ENCODE assay signal across 8 cellular contexts in the genomic region with DNA sequence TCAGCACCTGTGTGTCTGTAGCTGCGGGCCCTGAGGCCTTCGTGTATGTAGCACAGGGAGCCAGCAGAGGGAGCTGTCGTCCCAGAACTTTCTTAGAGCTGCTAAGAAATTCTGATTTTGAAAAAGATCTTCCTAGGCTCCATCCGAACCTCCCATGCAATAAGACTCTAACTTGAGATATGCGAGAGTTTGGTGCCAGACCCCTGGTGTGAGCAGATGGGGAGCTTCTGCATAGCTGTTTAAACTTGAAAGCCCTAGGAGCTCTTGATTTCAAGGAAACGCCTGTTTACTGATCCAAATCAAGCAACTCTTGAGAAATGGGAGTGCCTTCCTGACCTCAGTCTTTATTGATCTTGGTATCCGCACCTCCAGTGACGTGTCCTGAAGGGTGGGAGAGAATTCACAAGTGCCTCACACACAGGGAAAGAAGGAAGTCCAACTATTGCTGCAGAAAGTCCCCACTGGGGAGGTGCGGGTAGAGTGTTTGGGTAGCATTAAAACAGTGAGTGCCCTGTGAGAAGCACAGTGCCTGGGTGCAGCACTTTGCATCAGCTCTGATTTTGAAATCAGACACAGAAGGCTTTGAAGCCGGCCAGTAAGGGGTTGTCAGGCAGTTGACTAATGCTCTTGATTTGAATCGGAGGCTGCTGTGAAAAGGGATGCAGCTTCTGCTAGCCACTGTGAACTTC.
DNase-seq lines count a peak whose midpoint lies in the region; ATAC-seq and TF ChIP-seq lines count a peak whose summit lies in the region.

No MANE protein-coding gene starts in this region.

- 11% methylated on average over 11 of the region's 11 CpGs for WGBS in hepatocyte (ENCODE audit: low lambda C conversion rate, missing lambda C conversion rate)

- peak overlapping the region; percentile 66 for H3K4me2 ChIP-seq in hepatocyte

- H3K27ac ChIP-seq in hepatocyte: peak overlapping the region; percentile 81

- H3K27me3 ChIP-seq in hepatocyte: no peaks in the 10 kb centered on the region

- TF ChIP-seq CTCF in GM12872 (IDR thresholded peaks at IDR 0.05; ENCODE audit: insufficient read depth, low read depth, low read length) (peak; percentile 90), astrocyte of the spinal cord (IDR thresholded peaks at IDR 0.05; ENCODE audit: low read depth, low read length) (peak; percentile 91), hepatocyte (IDR thresholded peaks at IDR 0.05; ENCODE audit: poor library complexity) (peak; percentile 95), retinal pigment epithelial cell (conservative IDR thresholded peaks at IDR 0.05; ENCODE audit: low read depth, low read length) (peak; percentile 94)

- H3K79me2 ChIP-seq in hepatocyte: peaks cover 2% of the 10 kb centered on the region

- ATAC-seq in HG02678 (IDR thresholded peaks at IDR 0.05; ENCODE audit: unreplicated experiment) (peak; percentile 78), GM19328 (IDR thresholded peaks at IDR 0.05; ENCODE audit: unreplicated experiment) (no peak)

- DNase-seq in NCI-H1694 (lab: John Stamatoyannopoulos, UW): peak; percentile 66
- DNase-seq in T1000 (lab: John Stamatoyannopoulos, UW): peak; percentile 29
- peak; percentile 78 for DNase-seq in astrocyte of the spinal cord (ENCODE audit: low read depth, low spot score)
- peak; percentile 91 for DNase-seq in hepatocyte (ENCODE audit: low spot score)
- DNase-seq in retinal pigment epithelial cell (ENCODE audit: low read depth): no peak

- no peak overlapping the region for H2AFZ ChIP-seq in hepatocyte

- H3K4me3 ChIP-seq in astrocyte of the spinal cord (ENCODE audit: low read depth, low read length) (no peak overlapping the region), hepatocyte (no peak overlapping the region), retinal pigment epithelial cell (ENCODE audit: low read length) (no peak overlapping the region)

- in situ Hi-C loops in astrocyte of the spinal cord (cut with HindIII; ENCODE audit: low sequenced_read_pairs): no loop called here

- H3K9me2 ChIP-seq in hepatocyte (replicated peaks; ENCODE audit: insufficient read depth): no peaks in the 10 kb centered on the region

- H3K9me3 ChIP-seq in hepatocyte (ENCODE audit: low read depth): no peaks in the 10 kb centered on the region

- no peaks in the 10 kb centered on the region for H3K4me1 ChIP-seq in hepatocyte (ENCODE audit: insufficient read depth)

- H4K20me1 ChIP-seq in hepatocyte (ENCODE audit: insufficient read depth, poor library complexity, severe bottlenecking): no peaks in the 10 kb centered on the region

- no peaks in the 10 kb centered on the region for H3K36me3 ChIP-seq in hepatocyte (replicated peaks; ENCODE audit: insufficient read depth, low read depth)
